1 cellular context compared by ENCODE assay signal in genomic region chr16:67207116-67207856, GRCh38.
TF ChIP-seq lines count a peak whose summit lies in the region.

No MANE protein-coding gene starts in this region.

TF ChIP-seq in SK-N-SH, 30 proteins besides CTCF, POLR2A, EP300 and RAD21:
- TF ChIP-seq FOSL2 (IDR thresholded peaks at IDR 0.05; ENCODE audit: borderline replicate concordance, low read depth) (no peak), RFX5 (IDR thresholded peaks at IDR 0.05; ENCODE audit: low read length) (no peak), GABPA (IDR thresholded peaks at IDR 0.05; ENCODE audit: low read depth) (no peak), EZH2phosphoT487 (IDR thresholded peaks at IDR 0.05; ENCODE audit: borderline replicate concordance, low read depth) (no peak), SMC3 (IDR thresholded peaks at IDR 0.05; ENCODE audit: low read depth, low read length) (no peak), ELF1 (IDR thresholded peaks at IDR 0.05) (no peak), TAF1 (IDR thresholded peaks at IDR 0.05; ENCODE audit: borderline replicate concordance, low read depth, low read length) (no peak), PBX3 (IDR thresholded peaks at IDR 0.05) (no peak), YY1 (IDR thresholded peaks at IDR 0.05; ENCODE audit: low read depth) (no peak), TEAD4 (IDR thresholded peaks at IDR 0.05; ENCODE audit: borderline replicate concordance, insufficient read depth) (no peak), RCOR1 (IDR thresholded peaks at IDR 0.05; ENCODE audit: low read length) (no peak), NRF1 (IDR thresholded peaks at IDR 0.05; ENCODE audit: low read depth, low read length) (no peak), RXRA (IDR thresholded peaks at IDR 0.05; ENCODE audit: borderline replicate concordance, low read depth) (no peak), MEF2A (IDR thresholded peaks at IDR 0.05; ENCODE audit: borderline replicate concordance, low read depth) (no peak)
- TF ChIP-seq, protein P1, sequence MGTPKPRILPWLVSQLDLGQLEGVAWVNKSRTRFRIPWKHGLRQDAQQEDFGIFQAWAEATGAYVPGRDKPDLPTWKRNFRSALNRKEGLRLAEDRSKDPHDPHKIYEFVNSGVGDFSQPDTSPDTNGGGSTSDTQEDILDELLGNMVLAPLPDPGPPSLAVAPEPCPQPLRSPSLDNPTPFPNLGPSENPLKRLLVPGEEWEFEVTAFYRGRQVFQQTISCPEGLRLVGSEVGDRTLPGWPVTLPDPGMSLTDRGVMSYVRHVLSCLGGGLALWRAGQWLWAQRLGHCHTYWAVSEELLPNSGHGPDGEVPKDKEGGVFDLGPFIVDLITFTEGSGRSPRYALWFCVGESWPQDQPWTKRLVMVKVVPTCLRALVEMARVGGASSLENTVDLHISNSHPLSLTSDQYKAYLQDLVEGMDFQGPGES (IDR thresholded peaks at IDR 0.05; ENCODE audit: low read depth, low read length): no peak
- TF ChIP-seq, protein P2, sequence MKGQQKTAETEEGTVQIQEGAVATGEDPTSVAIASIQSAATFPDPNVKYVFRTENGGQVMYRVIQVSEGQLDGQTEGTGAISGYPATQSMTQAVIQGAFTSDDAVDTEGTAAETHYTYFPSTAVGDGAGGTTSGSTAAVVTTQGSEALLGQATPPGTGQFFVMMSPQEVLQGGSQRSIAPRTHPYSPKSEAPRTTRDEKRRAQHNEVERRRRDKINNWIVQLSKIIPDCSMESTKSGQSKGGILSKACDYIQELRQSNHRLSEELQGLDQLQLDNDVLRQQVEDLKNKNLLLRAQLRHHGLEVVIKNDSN (IDR thresholded peaks at IDR 0.05; ENCODE audit: borderline replicate concordance, low read depth): no peak
- TF ChIP-seq, protein P3, sequence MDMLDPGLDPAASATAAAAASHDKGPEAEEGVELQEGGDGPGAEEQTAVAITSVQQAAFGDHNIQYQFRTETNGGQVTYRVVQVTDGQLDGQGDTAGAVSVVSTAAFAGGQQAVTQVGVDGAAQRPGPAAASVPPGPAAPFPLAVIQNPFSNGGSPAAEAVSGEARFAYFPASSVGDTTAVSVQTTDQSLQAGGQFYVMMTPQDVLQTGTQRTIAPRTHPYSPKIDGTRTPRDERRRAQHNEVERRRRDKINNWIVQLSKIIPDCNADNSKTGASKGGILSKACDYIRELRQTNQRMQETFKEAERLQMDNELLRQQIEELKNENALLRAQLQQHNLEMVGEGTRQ (IDR thresholded peaks at IDR 0.05; ENCODE audit: borderline replicate concordance, low read depth, low read length): no peak
